ENCODE assay signal across 19 cellular contexts in genomic region chr11:120674537-120674936, GRCh38.
DNase-seq lines count a peak whose midpoint lies in the region; ATAC-seq and TF ChIP-seq lines count a peak whose summit lies in the region.
"Had no signal": no experiment of that assay in that cellular context is flagged by ENCODE, and none has a peak within 500 bp of the region (broad histone marks: within the 10 kb centered on the region; RNA-seq: fewer than 3 reads in every experiment).

No MANE protein-coding gene starts in this region.

- H3K4me2 ChIP-seq in hepatocyte, result peak overlapping the region; percentile 6

- H3K9me3 ChIP-seq in hepatocyte (ENCODE audit: low read depth) (no peaks in the 10 kb centered on the region), prostate gland (no peaks in the 10 kb centered on the region)
- H3K9me3 ChIP-seq: neutrophil, upper lobe of left lung had no signal

- no peak for ATAC-seq in left cardiac atrium
- ATAC-seq: activated CD8-positive, alpha-beta memory T cell treated with anti-CD3 and anti-CD28 coated beads, Interleukin-2, amount 10 ng/mL, durations not matched to agents 7 days and 5 days; heart right ventricle; SK-N-SH treated with all-trans-retinoic acid at 6 μM for 48 hours had no signal

- DNase-seq in EH (ENCODE audit: low read depth) (peak; percentile 53), T1000 (lab: John Stamatoyannopoulos, UW) (peak; percentile 59), hepatocyte (ENCODE audit: low spot score) (peak; percentile 75), renal cortical epithelial cell (ENCODE audit: low read depth) (peak; percentile 92), DMS114 treated with DMSO at 0.1 percent for 48 hours (lab: John Stamatoyannopoulos, UW; ENCODE audit: unreplicated experiment) (no peak), left cardiac atrium (no peak), NCI-H446 treated with DMSO at 0.1 percent for 48 hours (lab: John Stamatoyannopoulos, UW) (no peak), prostate gland (ENCODE audit: low spot score) (no peak)
- DNase-seq: activated CD4-positive, alpha-beta T cell treated with anti-CD3 and anti-CD28 coated beads for 1 hour; activated CD8-positive, alpha-beta memory T cell treated with anti-CD3 and anti-CD28 coated beads, Interleukin-2, amount 10 ng/mL, durations not matched to agents 7 days and 5 days; effector memory CD4-positive, alpha-beta T cell; heart right ventricle; Karpas-422; NCI-H1417 treated with DMSO at 0.1 percent for 48 hours; NCI-H2171 treated with DMSO at 0.1 percent for 48 hours; stimulated activated CD4-positive, alpha-beta T cell treated with anti-CD3 and anti-CD28 coated beads, Interleukin-1b, Interleukin-23, amount 100 ng/mL, for 48 hours; upper lobe of left lung had no signal

- H3K36me3 ChIP-seq in hepatocyte (replicated peaks; ENCODE audit: insufficient read depth, low read depth), result no peaks in the 10 kb centered on the region
- no peaks in the 10 kb centered on the region for H3K36me3 ChIP-seq in prostate gland
- H3K36me3 ChIP-seq: heart right ventricle, neutrophil, upper lobe of left lung had no signal

- H3K27ac ChIP-seq in hepatocyte (peak overlapping the region; percentile 62), prostate gland (no peak overlapping the region)
- H3K27ac ChIP-seq: heart right ventricle, neutrophil, upper lobe of left lung had no signal

- H4K20me1 ChIP-seq in hepatocyte (ENCODE audit: insufficient read depth, poor library complexity, severe bottlenecking), result no peaks in the 10 kb centered on the region

- H3K27me3 ChIP-seq in hepatocyte (peaks cover 3% of the 10 kb centered on the region), prostate gland (replicated peaks; ENCODE audit: insufficient read depth) (no peaks in the 10 kb centered on the region)
- H3K27me3 ChIP-seq: upper lobe of left lung had no signal

- intact Hi-C loops in left cardiac atrium (cut with DNase I) (no loop called here), prostate gland (cut with DNase I) (no loop called here)

- peaks cover 14% of the 10 kb centered on the region for H3K4me1 ChIP-seq in hepatocyte (ENCODE audit: insufficient read depth)
- no peaks in the 10 kb centered on the region for H3K4me1 ChIP-seq in prostate gland (replicated peaks)
- H3K4me1 ChIP-seq: heart right ventricle, upper lobe of left lung had no signal

- no peaks in the 10 kb centered on the region for H3K79me2 ChIP-seq in hepatocyte

- TF ChIP-seq POLR2A in prostate gland (IDR thresholded peaks at IDR 0.05), result no peak

- 19% methylated on average over 1 of the region's 1 CpG for WGBS in hepatocyte (ENCODE audit: low lambda C conversion rate, missing lambda C conversion rate)
- 13% methylated on average over 1 of the region's 1 CpG for WGBS in prostate gland

- H3K4me3 ChIP-seq in hepatocyte (no peak overlapping the region), prostate gland (no peak overlapping the region)
- H3K4me3 ChIP-seq: heart right ventricle, upper lobe of left lung had no signal

- no peak for TF ChIP-seq CTCF in hepatocyte (IDR thresholded peaks at IDR 0.05; ENCODE audit: poor library complexity)
- TF ChIP-seq CTCF in prostate gland (IDR thresholded peaks at IDR 0.05), result no peak

- H2AFZ ChIP-seq in hepatocyte, result no peak overlapping the region

- no peaks in the 10 kb centered on the region for H3K9me2 ChIP-seq in hepatocyte (replicated peaks; ENCODE audit: insufficient read depth)

Comparison
In these comparisons a context has a peak if more than half of its experiments do, and no peak if none do; other contexts are left out.
1. DNase-seq: peak in EH (single experiment), T1000 (single experiment), hepatocyte (single experiment) and renal cortical epithelial cell (single experiment); none in DMS114 treated with DMSO at 0.1 percent for 48 hours (single experiment), left cardiac atrium (single experiment), NCI-H446 treated with DMSO at 0.1 percent for 48 hours (single experiment) and prostate gland (single experiment).